ENCODE assay signal across 22 cellular contexts in genomic region chr6:22457986-22458385, GRCh38.
DNase-seq lines count a peak whose midpoint lies in the region; ATAC-seq and TF ChIP-seq lines count a peak whose summit lies in the region.
"Had no signal": no experiment of that assay in that cellular context is flagged by ENCODE, and none has a peak within 500 bp of the region (broad histone marks: within the 10 kb centered on the region; RNA-seq: fewer than 3 reads in every experiment).

No MANE protein-coding gene starts in this region.

- no peaks in the 10 kb centered on the region for H3K4me1 Mint-ChIP-seq in stimulated activated naive B cell treated with anti-CD40 and anti-IgM and Interleukin-4, amounts not matched to agents 10 μg/mL and 1 μg/mL and 100 μg/mL, for 72 hours
- no peaks in the 10 kb centered on the region for H3K4me1 Mint-ChIP-seq in progenitor cell of endocrine pancreas (ENCODE audit: low read depth)
- H3K4me1 Mint-ChIP-seq: CD14-positive monocyte; CD8-positive, alpha-beta memory T cell; GM23338 had no signal

- H3F3A ChIP-seq in SK-N-SH (replicated peaks; ENCODE audit: insufficient read depth): no peaks in the 10 kb centered on the region
- H3F3A ChIP-seq in PC-3 (ENCODE audit: low read length, unreplicated experiment): no peaks in the 10 kb centered on the region

- H3K27me3 ChIP-seq in SK-N-SH (ENCODE audit: insufficient read depth) (no peaks in the 10 kb centered on the region), PC-3 (ENCODE audit: low read length) (no peaks in the 10 kb centered on the region), H7 (ENCODE audit: control insufficient read depth, insufficient read depth, low read length) (no peaks in the 10 kb centered on the region)
- H3K27me3 ChIP-seq: BE2C; BLaER1 treated with 17β-estradiol and CSF1 and Interleukin-3, amounts not matched to agents 10 nM and 100 nM had no signal

- H3K4me1 ChIP-seq in SK-N-SH (ENCODE audit: control insufficient read depth in 1 of 2, insufficient read depth in 2 of 2, low read depth in 1 of 2, low read length in 1 of 2): no peaks in the 10 kb centered on the region
- no peaks in the 10 kb centered on the region for H3K4me1 ChIP-seq in PC-3 (ENCODE audit: insufficient read depth, low read length)
- H3K4me1 ChIP-seq: A549; BE2C; BLaER1 treated with 17β-estradiol and CSF1 and Interleukin-3, amounts not matched to agents 10 nM and 100 nM; HAP-1 had no signal

- H3K36me3 Mint-ChIP-seq in stimulated activated naive B cell treated with anti-CD40 and anti-IgM and Interleukin-4, amounts not matched to agents 10 μg/mL and 1 μg/mL and 100 μg/mL, for 72 hours: no peaks in the 10 kb centered on the region
- H3K36me3 Mint-ChIP-seq in progenitor cell of endocrine pancreas (ENCODE audit: insufficient read depth): no peaks in the 10 kb centered on the region
- H3K36me3 Mint-ChIP-seq: CD14-positive monocyte; CD8-positive, alpha-beta memory T cell had no signal

- H2AFZ ChIP-seq in SK-N-SH (ENCODE audit: low read depth) (peak overlapping the region; percentile 25; the same call in 1 of the 2 replicates), PC-3 (ENCODE audit: low read length) (no peak overlapping the region)
- H2AFZ ChIP-seq: GM23338 had no signal

- no peak overlapping the region for H3K27ac Mint-ChIP-seq in stimulated activated naive B cell treated with anti-CD40 and anti-IgM and Interleukin-4, amounts not matched to agents 10 μg/mL and 1 μg/mL and 100 μg/mL, for 72 hours
- no peak overlapping the region for H3K27ac Mint-ChIP-seq in progenitor cell of endocrine pancreas
- H3K27ac Mint-ChIP-seq: CD14-positive monocyte; CD4-positive, alpha-beta T cell; CD8-positive, alpha-beta memory T cell; GM23338; HFFc6 had no signal

- intact Hi-C loops in PC-3 (cut with micrococcal nuclease): no loop called here

- H3K4me2 ChIP-seq in SK-N-SH (no peak overlapping the region), PC-3 (ENCODE audit: low read length) (no peak overlapping the region)
- H3K4me2 ChIP-seq: A549; BLaER1 treated with 17β-estradiol and CSF1 and Interleukin-3, amounts not matched to agents 10 nM and 100 nM; GM23338 had no signal

- peaks cover 0 to 3% of the 10 kb centered on the region in 2 donors for H3K9me3 Mint-ChIP-seq in stimulated activated naive B cell treated with anti-CD40 and anti-IgM and Interleukin-4, amounts not matched to agents 10 μg/mL and 1 μg/mL and 100 μg/mL, for 72 hours
- H3K9me3 Mint-ChIP-seq in progenitor cell of endocrine pancreas (ENCODE audit: low read depth): peaks cover 3% of the 10 kb centered on the region
- H3K9me3 Mint-ChIP-seq: GM23338 had no signal

- ATAC-seq in SK-N-SH treated with all-trans-retinoic acid at 6 μM for 48 hours (no peak), PC-3 (no peak; the same call in 1 of the 2 replicates)
- ATAC-seq in stimulated activated naive B cell treated with anti-CD40 and anti-IgM and Interleukin-4, amounts not matched to agents 10 μg/mL and 1 μg/mL and 100 μg/mL, for 72 hours (replicated peaks): no peak
- ATAC-seq: A549, GM23338 had no signal

- H3K27ac ChIP-seq in SK-N-SH (ENCODE audit: low read depth in 2 of 2, low read length in 1 of 2): no peak overlapping the region
- H3K27ac ChIP-seq in PC-3 (ENCODE audit: low read length): no peak overlapping the region
- H3K27ac ChIP-seq: A549; BLaER1 treated with 17β-estradiol and CSF1 and Interleukin-3, amounts not matched to agents 10 nM and 100 nM had no signal

- H3K4me3 ChIP-seq in SK-N-SH (ENCODE audit: low read depth in 2 of 2, low read length in 1 of 2) (no peak overlapping the region), PC-3 (ENCODE audit: low read length) (no peak overlapping the region), H7 (ENCODE audit: insufficient read depth, low read depth, low read length) (no peak overlapping the region)
- H3K4me3 ChIP-seq: A549; BLaER1 treated with 17β-estradiol and CSF1 and Interleukin-3, amounts not matched to agents 10 nM and 100 nM; GM23338; HAP-1 had no signal

- TF ChIP-seq RAD21 in SK-N-SH (IDR thresholded peaks at IDR 0.05; ENCODE audit: low read length): no peak

- CTCF ChIA-PET in SK-N-SH (lab: Yijun Ruan, JAX) (interaction anchor here (1.0 kb wide), 1 partner anchor 12 kb away, joined by 3 read pairs; no protein-coding TSS in a partner anchor), PC-3 (lab: Charles Lee) (no interaction called here)

- POLR2A ChIA-PET in SK-N-SH (lab: Yijun Ruan, JAX): no interaction called here
- POLR2A ChIA-PET in PC-3 (lab: Charles Lee; ENCODE audit: unreplicated experiment): interaction anchor here (0.6 kb wide), 1 partner anchor 92 kb away, joined by 4 read pairs; no protein-coding TSS in a partner anchor

- H4K20me1 ChIP-seq in SK-N-SH (ENCODE audit: insufficient read depth) (no peaks in the 10 kb centered on the region), PC-3 (ENCODE audit: low read length) (no peaks in the 10 kb centered on the region)
- H4K20me1 ChIP-seq: BLaER1 treated with 17β-estradiol and CSF1 and Interleukin-3, amounts not matched to agents 10 nM and 100 nM had no signal

- no peak for TF ChIP-seq EP300 in SK-N-SH (IDR thresholded peaks at IDR 0.05; ENCODE audit: borderline replicate concordance in 1 of 2, low read depth in 1 of 2, low read length in 1 of 2)

- H3K79me2 ChIP-seq in SK-N-SH (ENCODE audit: insufficient read depth): no peaks in the 10 kb centered on the region
- no peaks in the 10 kb centered on the region for H3K79me2 ChIP-seq in PC-3 (ENCODE audit: low read length)

- no peaks in the 10 kb centered on the region for H3K27me3 Mint-ChIP-seq in stimulated activated naive B cell treated with anti-CD40 and anti-IgM and Interleukin-4, amounts not matched to agents 10 μg/mL and 1 μg/mL and 100 μg/mL, for 72 hours
- no peaks in the 10 kb centered on the region for H3K27me3 Mint-ChIP-seq in progenitor cell of endocrine pancreas
- H3K27me3 Mint-ChIP-seq: CD4-positive, alpha-beta T cell; CD8-positive, alpha-beta memory T cell had no signal

- H3K36me3 ChIP-seq in SK-N-SH (replicated peaks in 1 of 2; ENCODE audit: control insufficient read depth in 1 of 2, insufficient read depth in 2 of 2, low read length in 1 of 2) (no peaks in the 10 kb centered on the region), PC-3 (ENCODE audit: low read depth, low read length) (no peaks in the 10 kb centered on the region), H7 (replicated peaks; ENCODE audit: control insufficient read depth, insufficient read depth, low read length) (no peaks in the 10 kb centered on the region)
- H3K36me3 ChIP-seq: BE2C; BLaER1 treated with 17β-estradiol and CSF1 and Interleukin-3, amounts not matched to agents 10 nM and 100 nM; HAP-1 had no signal

- H3K9me2 ChIP-seq in SK-N-SH: peaks cover 4% of the 10 kb centered on the region; the same call in 1 of the 2 replicates
- H3K9me2 ChIP-seq in PC-3 (replicated peaks; ENCODE audit: low read length): no peaks in the 10 kb centered on the region

- no peak for TF ChIP-seq CTCF in SK-N-SH (IDR thresholded peaks at IDR 0.05)
- no peak for TF ChIP-seq CTCF in PC-3 (conservative IDR thresholded peaks at IDR 0.05; ENCODE audit: low read depth, low read length)
- TF ChIP-seq CTCF in progenitor cell of endocrine pancreas (IDR thresholded peaks at IDR 0.05; ENCODE audit: unreplicated experiment): no peak

- H3K9ac ChIP-seq in SK-N-SH (no peak overlapping the region), PC-3 (ENCODE audit: low read length) (no peak overlapping the region)
- H3K9ac ChIP-seq: BLaER1 treated with 17β-estradiol and CSF1 and Interleukin-3, amounts not matched to agents 10 nM and 100 nM had no signal

- no peak for DNase-seq in SK-N-SH
- peak; percentile 18 for DNase-seq in PC-3
- peak; percentile 36 for DNase-seq in fibroblast of gingiva (ENCODE audit: low read depth)
- no peak for DNase-seq in stimulated activated naive B cell treated with anti-CD40 and anti-IgM and Interleukin-4, amounts not matched to agents 10 μg/mL and 1 μg/mL and 100 μg/mL, for 72 hours
- DNase-seq in progenitor cell of endocrine pancreas (ENCODE audit: low spot score, unreplicated experiment): no peak
- no peak for DNase-seq in H7
- DNase-seq: 8988T; ACHN; AML-193; BE2C; CD4-positive, alpha-beta T cell; CD8-positive, alpha-beta memory T cell; DMS 273 treated with DMSO at 0.1 percent for 48 hours; DMS79; GF-D8; HFFc6 had no signal

- H3K9me3 ChIP-seq in SK-N-SH (peaks cover 3% of the 10 kb centered on the region; the same call in 1 of the 2 replicates), PC-3 (ENCODE audit: low read length) (no peaks in the 10 kb centered on the region)
- H3K9me3 ChIP-seq: A549; BE2C; BLaER1 treated with 17β-estradiol and CSF1 and Interleukin-3, amounts not matched to agents 10 nM and 100 nM; HAP-1 had no signal

- WGBS in SK-N-SH (ENCODE audit: low lambda C conversion rate): 52% methylated on average over 1 of the region's 1 CpG

- no peak overlapping the region for H3K4me3 Mint-ChIP-seq in stimulated activated naive B cell treated with anti-CD40 and anti-IgM and Interleukin-4, amounts not matched to agents 10 μg/mL and 1 μg/mL and 100 μg/mL, for 72 hours
- no peak overlapping the region for H3K4me3 Mint-ChIP-seq in progenitor cell of endocrine pancreas (ENCODE audit: low read depth)
- H3K4me3 Mint-ChIP-seq: CD14-positive monocyte; CD4-positive, alpha-beta T cell; CD8-positive, alpha-beta memory T cell; GM23338; HFFc6 had no signal

- BruUV-seq in PC-3 (replicated peaks; lab: Mats Ljungman, UMichigan): no TSS peak

TF ChIP-seq in SK-N-SH, 30 proteins besides CTCF, POLR2A, EP300 and RAD21 (continues in another document):
- TF ChIP-seq SMC3 (IDR thresholded peaks at IDR 0.05; ENCODE audit: low read depth, low read length) (no peak), PBX3 (IDR thresholded peaks at IDR 0.05) (no peak)

TF ChIP-seq in SK-N-SH treated with all-trans-retinoic acid at 6 μM for 48 hours, 23 proteins besides CTCF, POLR2A, EP300 and RAD21 (continues in another document):
- TF ChIP-seq ZNF565 (CRISPR knock-in tag; conservative IDR thresholded peaks at IDR 0.05; ENCODE audit: low read depth) (no peak), ESRRG (CRISPR knock-in tag; IDR thresholded peaks at IDR 0.05) (no peak), PATZ1 (CRISPR knock-in tag; IDR thresholded peaks at IDR 0.05; ENCODE audit: borderline replicate concordance) (no peak), ARNTL (CRISPR knock-in tag; IDR thresholded peaks at IDR 0.05; ENCODE audit: borderline replicate concordance, low read depth) (no peak), ZNF8 (CRISPR knock-in tag; IDR thresholded peaks at IDR 0.05) (no peak)

Comparison
In these comparisons a context has a peak if more than half of its experiments do, and no peak if none do; other contexts are left out.
1. DNase-seq: peak in PC-3 (single experiment) and fibroblast of gingiva (single experiment); none in SK-N-SH (single experiment), stimulated activated naive B cell treated with anti-CD40 and anti-IgM and Interleukin-4, amounts not matched to agents 10 μg/mL and 1 μg/mL and 100 μg/mL, for 72 hours (single experiment), progenitor cell of endocrine pancreas (single experiment) and H7 (single experiment).